Comparison of ENCODE assay signal across 17 cellular contexts in genomic region chr4:26542996-26543395, GRCh38. TPM values are rescaled to one million over a fixed set of nuclear protein-coding genes. Genes with fewer than 3 reads are reported as not detected.
DNase-seq lines count a peak whose midpoint lies in the region; ATAC-seq and TF ChIP-seq lines count a peak whose summit lies in the region.
"Had no signal": no experiment of that assay in that cellular context is flagged by ENCODE, and none has a peak within 500 bp of the region (broad histone marks: within the 10 kb centered on the region; RNA-seq: fewer than 3 reads in every experiment).

No MANE protein-coding gene starts in this region.

- H3K4me3 ChIP-seq in retinal pigment epithelial cell (ENCODE audit: low read length): no peak overlapping the region
- no peak overlapping the region for H3K4me3 ChIP-seq in CD8-positive, alpha-beta T cell (ENCODE audit: low read depth, low read length)
- H3K4me3 ChIP-seq: A549, GM12878, GM23338 had no signal

- H3K27me3 Mint-ChIP-seq in CD8-positive, alpha-beta T cell (ENCODE audit: low read depth): no peaks in the 10 kb centered on the region

- H3K27ac ChIP-seq in CD8-positive, alpha-beta T cell (ENCODE audit: low read depth, low read length): no peak overlapping the region
- H3K27ac ChIP-seq: A549 had no signal

- no peak for TF ChIP-seq CTCF in retinal pigment epithelial cell (conservative IDR thresholded peaks at IDR 0.05; ENCODE audit: low read depth, low read length)
- no peak for TF ChIP-seq CTCF in CD8-positive, alpha-beta T cell (IDR thresholded peaks at IDR 0.05)

- intact Hi-C loops in CD8-positive, alpha-beta T cell (cut with DNase I, micrococcal nuclease): no loop called here

- H3K27me3 ChIP-seq in CD8-positive, alpha-beta T cell (ENCODE audit: insufficient read depth, low read length): no peaks in the 10 kb centered on the region

- H3K27ac Mint-ChIP-seq in CD8-positive, alpha-beta T cell: no peak overlapping the region
- H3K27ac Mint-ChIP-seq: CD14-positive monocyte; CD8-positive, alpha-beta memory T cell; GM23338 had no signal

- no peaks in the 10 kb centered on the region for H3K4me1 Mint-ChIP-seq in CD8-positive, alpha-beta T cell (ENCODE audit: low read depth)
- H3K4me1 Mint-ChIP-seq: CD14-positive monocyte; CD8-positive, alpha-beta memory T cell; GM23338 had no signal

- no peak overlapping the region for H3K4me3 Mint-ChIP-seq in CD8-positive, alpha-beta T cell
- H3K4me3 Mint-ChIP-seq: CD14-positive monocyte; CD8-positive, alpha-beta memory T cell; GM23338 had no signal

- no peak for ATAC-seq in CD8-positive, alpha-beta T cell
- ATAC-seq: A549, GM12878, GM23338 had no signal

- POLR2A ChIA-PET in CD8-positive, alpha-beta T cell (lab: Charles Lee): no interaction called here

- H3K9me3 ChIP-seq in CD8-positive, alpha-beta T cell (ENCODE audit: low read length): no peaks in the 10 kb centered on the region
- H3K9me3 ChIP-seq: A549 had no signal

- H3K4me1 ChIP-seq in CD8-positive, alpha-beta T cell (ENCODE audit: insufficient read depth, low read length): no peaks in the 10 kb centered on the region
- H3K4me1 ChIP-seq: A549, Caco-2 had no signal

- DNase-seq in EL (peak; percentile 8), NCI-H69 (lab: John Stamatoyannopoulos, UW) (peak; percentile 4), left kidney (ENCODE audit: low read depth, low spot score) (peak; percentile 41), retinal pigment epithelial cell (ENCODE audit: low read depth) (peak; percentile 38), SHP77 (lab: John Stamatoyannopoulos, UW) (no peak)
- DNase-seq in stimulated activated CD4-positive, alpha-beta T cell treated with anti-CD3 and anti-CD28 coated beads, Interleukin-15, amount 100 ng/mL, for 24 hours: no peak
- no peak for DNase-seq in CD8-positive, alpha-beta T cell
- DNase-seq: Caco-2; CD8-positive, alpha-beta memory T cell; DMS53; H7 had no signal

- H3K36me3 ChIP-seq in CD8-positive, alpha-beta T cell (ENCODE audit: insufficient read depth, low read length): no peaks in the 10 kb centered on the region

- peaks cover 33% of the 10 kb centered on the region for H3K9me3 Mint-ChIP-seq in CD8-positive, alpha-beta T cell

- CTCF ChIA-PET in CD8-positive, alpha-beta T cell (lab: Charles Lee): no interaction called here

- H3K36me3 Mint-ChIP-seq in CD8-positive, alpha-beta T cell: no peaks in the 10 kb centered on the region
- H3K36me3 Mint-ChIP-seq: CD14-positive monocyte had no signal

RNA-seq across cellular contexts. Expression of gene TBC1D19, which starts 40.9 kb away (rescaled TPM):
- total RNA-seq in CD8-positive, alpha-beta T cell: 1 to 10 TPM; 3.4 to 4.4 TPM

RNA-seq across cellular contexts. Expression of gene CCKAR, which starts 52.7 kb away (rescaled TPM):
- total RNA-seq in CD8-positive, alpha-beta T cell: not detected
- total RNA-seq: CD8-positive, alpha-beta memory T cell; G401; GM12878; GM23338; H7; HT1080 had no signal

Comparison
In these comparisons a context has a peak if more than half of its experiments do, and no peak if none do; other contexts are left out.
1. DNase-seq: peak in EL (single experiment), NCI-H69 (single experiment), left kidney (single experiment) and retinal pigment epithelial cell (single experiment); none in stimulated activated CD4-positive, alpha-beta T cell treated with anti-CD3 and anti-CD28 coated beads, Interleukin-15, amount 100 ng/mL, for 24 hours (single experiment), CD8-positive, alpha-beta T cell (0 of 7) and SHP77 (0 of 2).